In the genomic region with DNA sequence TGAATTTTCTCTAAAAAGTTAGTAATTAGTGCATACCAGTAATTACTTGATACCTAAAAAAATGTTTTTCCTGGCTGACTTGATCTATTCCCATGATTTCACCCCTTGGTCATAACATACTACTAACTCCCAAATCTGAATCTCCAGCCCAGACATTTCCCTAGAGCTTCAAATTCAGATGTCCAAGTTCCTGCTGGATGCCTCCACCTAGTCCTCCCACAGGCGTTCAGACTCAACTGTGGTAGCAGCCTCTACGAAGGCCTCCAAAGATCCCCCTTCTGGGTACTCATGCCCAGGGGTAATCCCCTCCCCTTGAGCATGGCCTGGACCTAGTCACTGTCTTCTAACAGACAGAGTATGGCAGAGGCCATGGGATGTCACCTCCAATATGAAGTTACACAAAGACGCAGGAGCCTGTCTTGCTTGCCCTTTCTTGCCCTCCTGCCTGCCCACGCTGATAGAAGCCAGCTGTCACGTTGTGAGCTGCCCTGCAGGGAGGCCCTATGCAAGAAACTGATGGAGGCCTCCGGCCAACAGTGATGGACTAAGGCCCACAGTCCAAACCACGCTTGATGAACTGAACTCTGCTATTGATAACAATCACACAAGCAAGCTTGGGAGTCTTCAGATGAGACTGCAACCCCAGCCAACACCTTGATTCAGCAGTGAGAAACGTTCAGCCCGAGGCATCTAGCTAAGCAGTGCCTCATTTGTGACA, we compare ENCODE assay signal across 19 cellular contexts.
"Had no signal": no experiment of that assay in that cellular context is flagged by ENCODE, and none has a peak within 500 bp of the region (broad histone marks: within the 10 kb centered on the region; RNA-seq: fewer than 3 reads in every experiment).

No MANE protein-coding gene starts in this region.

- H3K27me3 ChIP-seq: left lung, ovary, sigmoid colon, thyroid gland had no signal

- H3K4me3 Mint-ChIP-seq: activated naive CD4-positive, alpha-beta T cell treated with anti-CD3 and anti-CD28 coated beads, Interleukin-2, amount 50 U/mL, for 24 hours; activated T-cell treated with anti-CD3 and anti-CD28 coated beads, Interleukin-2, amount 50 U/mL, for 72 hours; naive thymus-derived CD4-positive, alpha-beta T cell; stimulated activated naive B cell treated with anti-CD40 and anti-IgM and Interleukin-4, amounts not matched to agents 10 μg/mL and 1 μg/mL and 100 μg/mL, for 72 hours had no signal

- H3K9me3 ChIP-seq: left lung, ovary, sigmoid colon, thyroid gland had no signal

- H3K4me3 ChIP-seq: left lung, ovary, sigmoid colon, thyroid gland had no signal

- H3K36me3 Mint-ChIP-seq: activated naive CD4-positive, alpha-beta T cell treated with anti-CD3 and anti-CD28 coated beads, Interleukin-2, amount 50 U/mL, for 24 hours; naive thymus-derived CD4-positive, alpha-beta T cell; stimulated activated naive B cell treated with anti-CD40 and anti-IgM and Interleukin-4, amounts not matched to agents 10 μg/mL and 1 μg/mL and 100 μg/mL, for 72 hours had no signal

- H3K36me3 ChIP-seq: left lung, ovary, sigmoid colon, thyroid gland had no signal

- H3K9me3 Mint-ChIP-seq: activated naive CD4-positive, alpha-beta T cell treated with anti-CD3 and anti-CD28 coated beads, Interleukin-2, amount 50 U/mL, for 24 hours; activated T-cell treated with anti-CD3 and anti-CD28 coated beads, Interleukin-2, amount 50 U/mL, for 72 hours; naive thymus-derived CD4-positive, alpha-beta T cell; stimulated activated naive B cell treated with anti-CD40 and anti-IgM and Interleukin-4, amounts not matched to agents 10 μg/mL and 1 μg/mL and 100 μg/mL, for 72 hours had no signal

- H3K4me1 ChIP-seq: left lung, sigmoid colon, thyroid gland had no signal

- FAIRE-seq: bronchial epithelial cell had no signal

- H3K4me1 Mint-ChIP-seq: activated naive CD4-positive, alpha-beta T cell treated with anti-CD3 and anti-CD28 coated beads, Interleukin-2, amount 50 U/mL, for 24 hours; naive thymus-derived CD4-positive, alpha-beta T cell; stimulated activated naive B cell treated with anti-CD40 and anti-IgM and Interleukin-4, amounts not matched to agents 10 μg/mL and 1 μg/mL and 100 μg/mL, for 72 hours had no signal

- H3K27ac ChIP-seq: left lung, ovary, thyroid gland had no signal

- ATAC-seq: activated T-cell treated with anti-CD3 and anti-CD28 coated beads, Interleukin-2, amount 50 U/mL, for 72 hours; left lung; naive thymus-derived CD4-positive, alpha-beta T cell; stimulated activated naive B cell treated with anti-CD40 and anti-IgM and Interleukin-4, amounts not matched to agents 10 μg/mL and 1 μg/mL and 100 μg/mL, for 72 hours had no signal

- H3K27ac Mint-ChIP-seq: activated naive CD4-positive, alpha-beta T cell treated with anti-CD3 and anti-CD28 coated beads, Interleukin-2, amount 50 U/mL, for 24 hours; activated T-cell treated with anti-CD3 and anti-CD28 coated beads, Interleukin-2, amount 50 U/mL, for 72 hours; naive thymus-derived CD4-positive, alpha-beta T cell; stimulated activated naive B cell treated with anti-CD40 and anti-IgM and Interleukin-4, amounts not matched to agents 10 μg/mL and 1 μg/mL and 100 μg/mL, for 72 hours had no signal

- DNase-seq: activated CD4-positive, alpha-beta T cell treated with anti-CD3 and anti-CD28 coated beads, Interleukin-2, amount 50 U/mL, for 1 hour; activated CD8-positive, alpha-beta memory T cell treated with anti-CD3 and anti-CD28 coated beads for 24 hours; activated CD8-positive, alpha-beta memory T cell treated with anti-CD3 and anti-CD28 coated beads, Interleukin-2, amount 50 U/mL, for 48 hours; activated effector memory CD4-positive, alpha-beta T cell treated with anti-CD3 and anti-CD28 coated beads, Interleukin-2, amount 50 U/mL, for 16 hours; activated T-cell treated with anti-CD3 and anti-CD28 coated beads, Interleukin-2, amount 50 U/mL, for 72 hours; effector CD4-positive, alpha-beta T cell; hippocampal formation; islet precursor cell; left lung; mesendoderm; naive thymus-derived CD4-positive, alpha-beta T cell; ovary; sigmoid colon; stimulated activated CD4-positive, alpha-beta T cell treated with anti-CD3 and anti-CD28 coated beads, Interleukin-4, amount 100 ng/mL, for 24 hours; stimulated activated naive B cell treated with anti-CD40 and anti-IgM and Interleukin-4, amounts not matched to agents 10 μg/mL and 1 μg/mL and 100 μg/mL, for 72 hours; T1000; thyroid gland had no signal
